ENCODE assay signal across 7 cellular contexts in genomic region chr1:156657971-156658319, GRCh38. TPM values are rescaled to one million over a fixed set of nuclear protein-coding genes. Genes with fewer than 3 reads are reported as not detected.
DNase-seq lines count a peak whose midpoint lies in the region; ATAC-seq and TF ChIP-seq lines count a peak whose summit lies in the region.
"Had no signal": no experiment of that assay in that cellular context is flagged by ENCODE, and none has a peak within 500 bp of the region (broad histone marks: within the 10 kb centered on the region; RNA-seq: fewer than 3 reads in every experiment).

No MANE protein-coding gene starts in this region.

- peaks cover 0 to 2% (median 0%) of the 10 kb centered on the region in 45 donors for H3K27me3 ChIP-seq in dorsolateral prefrontal cortex
- no peaks in the 10 kb centered on the region for H3K27me3 ChIP-seq in vagina

- ATAC-seq in left cardiac atrium = no peak
- no peak for ATAC-seq in Right ventricle myocardium superior (ENCODE audit: poor library complexity)

- peaks cover 59% of the 10 kb centered on the region for H3K4me1 ChIP-seq in vagina

- DNase-seq in left cardiac atrium (peak; percentile 20), Right ventricle myocardium superior (no peak), dorsolateral prefrontal cortex (peak in 2 of 10 donors; percentile 51 to 66), vagina (ENCODE audit: extremely low spot score in 2 of 2) (no peak), mesenteric fat pad (ENCODE audit: low spot score) (no peak), NCI-H128 (lab: John Stamatoyannopoulos, UW; ENCODE audit: unreplicated experiment) (no peak)

- H3K9me3 ChIP-seq in vagina = no peaks in the 10 kb centered on the region

- H3K27ac ChIP-seq in dorsolateral prefrontal cortex (peak overlapping the region in 57 of 59 donors; percentile 5 to 97 (median 89)), vagina (peak overlapping the region; percentile 8)

- H3K4me3 ChIP-seq in dorsolateral prefrontal cortex = peak overlapping the region in 55 of 59 donors; percentile 2 to 69 (median 47)
- peak overlapping the region in 1 of 2 donors; percentile 23 for H3K4me3 ChIP-seq in vagina

- H3K36me3 ChIP-seq in vagina = no peaks in the 10 kb centered on the region

- intact Hi-C loops in left cardiac atrium (cut with DNase I) = loop anchor here (2.0 kb wide), 4 partner anchors 21 to 271 kb away; no protein-coding TSS in a partner anchor
- intact Hi-C loops in Right ventricle myocardium superior (cut with DNase I) = loop anchor here (1.0 kb wide), 1 partner anchor 31 kb away; no protein-coding TSS in a partner anchor
- intact Hi-C loops in dorsolateral prefrontal cortex (cut with DNase I) = loop anchor here (1.0 to 5.0 kb wide), 4 partner anchors 31 to 74 kb away; partner anchors contain the start of gene NAXE (in 1 of the 2)
- intact Hi-C loops in vagina (cut with DNase I) = loop anchor here (5.0 kb wide), 2 partner anchors 76 to 271 kb away; no protein-coding TSS in a partner anchor

- no peak for TF ChIP-seq POLR2A in vagina (IDR thresholded peaks at IDR 0.05)

- TF ChIP-seq CTCF in dorsolateral prefrontal cortex (IDR thresholded peaks at IDR 0.05 in 54 of 56, conservative IDR thresholded peaks at IDR 0.05 in 2 of 56; ENCODE audit: low read depth in 1 of 56, partially characterized antibody in 56 of 56) (no peak), vagina (IDR thresholded peaks at IDR 0.05) (no peak)

RNA-seq across cellular contexts. Expression of gene BCAN, which starts 16.0 kb away (rescaled TPM):
- total RNA-seq in left cardiac atrium = under 1 TPM; 0.29 to 0.47 TPM
- 0.46 TPM for total RNA-seq in Right ventricle myocardium superior
- total RNA-seq in dorsolateral prefrontal cortex = 100 to 1,000 TPM in 103 of 120 experiments, 10 to 100 TPM in 17; 56.3 to 240 (median 123) TPM
- 2.0 TPM for total RNA-seq in vagina
- total RNA-seq in mesenteric fat pad = 0.16 TPM
- total RNA-seq: smooth muscle cell had no signal

RNA-seq across cellular contexts. Expression of gene NES, which starts 19.3 kb away (rescaled TPM):
- total RNA-seq in left cardiac atrium = 100 to 1,000 TPM; 224 to 240 TPM
- total RNA-seq in Right ventricle myocardium superior = 103 TPM
- total RNA-seq in dorsolateral prefrontal cortex = 10 to 100 TPM in 116 of 120 experiments, 1 to 10 TPM in 4; 6.0 to 31.4 (median 15.6) TPM
- 16.0 TPM for total RNA-seq in vagina
- total RNA-seq in mesenteric fat pad = 49.5 TPM

RNA-seq across cellular contexts. Expression of gene HAPLN2, which starts 38.7 kb away (rescaled TPM):
- total RNA-seq in left cardiac atrium = 1 to 10 TPM; 1.3 to 1.9 TPM
- 1.6 TPM for total RNA-seq in Right ventricle myocardium superior
- total RNA-seq in dorsolateral prefrontal cortex = 100 to 1,000 TPM in 85 of 120 experiments, 10 to 100 TPM in 35; 30.2 to 650 (median 143) TPM
- not detected for total RNA-seq in vagina
- 0.35 TPM for total RNA-seq in mesenteric fat pad
- total RNA-seq: smooth muscle cell had no signal

RNA-seq across cellular contexts. Expression of gene CRABP2, which starts 47.4 kb away (rescaled TPM):
- total RNA-seq in left cardiac atrium (1 to 10 TPM; 1.5 TPM), Right ventricle myocardium superior (0.59 TPM), dorsolateral prefrontal cortex (10 to 100 TPM in 47 of 120 experiments, 1 to 10 TPM in 73; 1.8 to 25.0 (median 9.2) TPM), vagina (97.7 TPM), mesenteric fat pad (6.7 TPM)

RNA-seq across cellular contexts. Expression of gene GPATCH4, which starts 56.7 kb away (rescaled TPM):
- total RNA-seq in left cardiac atrium (10 to 100 TPM; 14.6 to 27.0 TPM), Right ventricle myocardium superior (15.9 TPM), dorsolateral prefrontal cortex (10 to 100 TPM; 15.8 to 40.9 (median 28.2) TPM), vagina (25.8 TPM), mesenteric fat pad (40.4 TPM)

Comparison
In these comparisons a context has a peak if more than half of its experiments do, and no peak if none do; other contexts are left out.
1. RNA of gene BCAN, which starts 16.0 kb away (total RNA-seq): 56.3 to 240 TPM in dorsolateral prefrontal cortex; 2.0 TPM in vagina (single experiment), 0.29 to 0.47 TPM in left cardiac atrium, 0.46 TPM in Right ventricle myocardium superior (single experiment) and 0.16 TPM in mesenteric fat pad (single experiment); every median in the first group is over 10 times any median in the second.
2. RNA of gene HAPLN2, which starts 38.7 kb away (total RNA-seq): 30.2 to 650 TPM in dorsolateral prefrontal cortex; 1.3 to 1.9 TPM in left cardiac atrium, 1.6 TPM in Right ventricle myocardium superior (single experiment), 0.35 TPM in mesenteric fat pad (single experiment) and not detected in vagina (single experiment); every median in the first group is over 10 times any median in the second.